Comparison of ENCODE assay signal across 1 cellular context in the genomic region with DNA sequence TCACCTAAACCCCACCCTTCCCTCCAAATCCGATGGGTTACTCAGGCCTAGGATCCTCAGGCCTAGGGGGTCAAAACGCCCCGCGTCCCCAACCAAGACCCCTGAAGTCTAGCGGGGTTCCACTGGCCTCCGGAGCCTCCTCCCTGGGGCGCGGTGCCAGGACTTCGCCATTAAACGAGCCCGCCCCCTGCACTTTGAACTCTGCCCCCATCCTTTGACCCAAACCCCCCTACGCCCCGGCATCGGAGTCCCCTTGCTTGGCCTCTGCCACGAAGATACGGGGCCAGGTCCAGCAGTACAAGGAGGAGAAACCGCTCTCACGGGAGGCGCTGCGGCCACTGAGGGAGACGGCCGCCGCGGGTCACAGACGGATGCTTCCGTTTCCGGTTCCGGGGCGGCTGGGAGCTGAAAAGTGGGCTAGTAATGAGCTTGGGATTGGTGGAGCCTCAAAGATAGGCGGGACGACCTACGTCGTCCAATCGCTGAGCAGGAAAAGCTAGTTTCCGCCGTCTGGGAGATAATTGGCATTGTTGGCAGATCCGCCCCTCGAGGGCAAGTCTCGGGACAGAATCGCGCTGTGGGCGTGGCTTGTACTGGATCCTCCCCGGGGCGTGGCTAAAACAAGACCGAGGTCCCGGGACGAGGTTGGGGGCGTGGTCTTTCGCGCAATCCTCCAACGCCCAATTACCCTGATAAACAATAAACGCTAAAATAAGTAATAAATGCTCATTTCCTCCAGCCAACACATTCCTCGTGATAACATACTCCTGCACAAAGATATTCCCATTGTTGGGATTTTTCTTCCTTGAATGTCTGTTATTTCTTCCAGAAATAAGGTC.
TF ChIP-seq lines count a peak whose summit lies in the region.

No MANE protein-coding gene starts in this region.

TF ChIP-seq in H1, 55 proteins besides CTCF, POLR2A, EP300 and RAD21:
- TF ChIP-seq HDAC2 (IDR thresholded peaks at IDR 0.05; ENCODE audit: borderline replicate concordance in 1 of 2, low read depth in 2 of 2, low read length in 2 of 2): 0 out of 4 replicates have a peak, but pooled peaks of 1 of the 2 experiments have one; percentile 21
- TF ChIP-seq EZH2 (IDR thresholded peaks at IDR 0.05; ENCODE audit: low read depth, low read length, severe bottlenecking): no peak
- TF ChIP-seq YY1 (IDR thresholded peaks at IDR 0.05; ENCODE audit: low read depth, low read length): peak; percentile 47; the same call in 1 of the 2 replicates
- peak; percentile 80 for TF ChIP-seq SAP30 (IDR thresholded peaks at IDR 0.05; ENCODE audit: insufficient read depth, insufficient replicate concordance, low read length)
- TF ChIP-seq TBP (IDR thresholded peaks at IDR 0.05; ENCODE audit: low read depth, low read length): peak; percentile 81
- TF ChIP-seq SP1 (IDR thresholded peaks at IDR 0.05; ENCODE audit: low read depth, low read length): peak; percentile 86
- TF ChIP-seq POLR2AphosphoS5 (IDR thresholded peaks at IDR 0.05; ENCODE audit: low read depth, low read length): peak; percentile 88
- peak; percentile 97 for TF ChIP-seq GABPA (IDR thresholded peaks at IDR 0.05; ENCODE audit: borderline replicate concordance, insufficient read depth, low read length)
- no peak for TF ChIP-seq SRF (IDR thresholded peaks at IDR 0.05; ENCODE audit: low read depth, low read length)
- TF ChIP-seq SP4 (IDR thresholded peaks at IDR 0.05; ENCODE audit: low read length): 0 out of 2 replicates have a peak, but pooled peaks have one; percentile 39
- TF ChIP-seq BRCA1 (IDR thresholded peaks at IDR 0.05; ENCODE audit: low read depth, low read length): peak; percentile 31; the same call in 1 of the 2 replicates
- TF ChIP-seq CTBP2 (IDR thresholded peaks at IDR 0.05; ENCODE audit: borderline replicate concordance, insufficient read depth, insufficient read length, low read length): no peak
- peak in 1 of 2 experiments; percentile 76; a peak in 1 of 4 replicates for TF ChIP-seq SIN3A (conservative IDR thresholded peaks at IDR 0.05 in 1 of 2, IDR thresholded peaks at IDR 0.05 in 1 of 2; ENCODE audit: low read depth in 1 of 2, low read length in 2 of 2)
- TF ChIP-seq KDM4A (IDR thresholded peaks at IDR 0.05; ENCODE audit: low read depth, low read length, severe bottlenecking): peak; percentile 67
- peak; percentile 80 for TF ChIP-seq CHD2 (IDR thresholded peaks at IDR 0.05; ENCODE audit: low read length)
- TF ChIP-seq RFX5 (IDR thresholded peaks at IDR 0.05; ENCODE audit: borderline replicate concordance, low read depth, low read length): no peak
- no peak for TF ChIP-seq KDM1A (IDR thresholded peaks at IDR 0.05; ENCODE audit: borderline replicate concordance, low read length)
- peak; percentile 55; the same call in 1 of the 2 replicates for TF ChIP-seq SP2 (IDR thresholded peaks at IDR 0.05; ENCODE audit: low read length)
- peak; percentile 99 for TF ChIP-seq PHF8 (conservative IDR thresholded peaks at IDR 0.05; ENCODE audit: low read depth, low read length)
- TF ChIP-seq TAF7 (optimal IDR thresholded peaks at IDR 0.05; ENCODE audit: borderline replicate concordance, low read depth, low read length): peak; percentile 43
- peak; percentile 88 for TF ChIP-seq TAF1 (IDR thresholded peaks at IDR 0.05; ENCODE audit: low read depth, low read length)
